In genomic region chrX:45851434-45851991, GRCh38 we compare ENCODE assay signal across 1 cellular context.
TF ChIP-seq lines count a peak whose summit lies in the region.

No MANE protein-coding gene starts in this region.

TF ChIP-seq in HepG2, 621 proteins besides CTCF, POLR2A, EP300 and RAD21 (continued from another document):
- 0 out of 2 replicates have a peak, but pooled peaks have one; percentile 26 for TF ChIP-seq ZNF574 (CRISPR knock-in tag; IDR thresholded peaks at IDR 0.05)
- TF ChIP-seq ZNF687 (CRISPR knock-in tag; IDR thresholded peaks at IDR 0.05): peak; percentile 45
- 0 out of 2 replicates have a peak, but pooled peaks have one; percentile 30 for TF ChIP-seq NR2C2 (CRISPR knock-in tag; IDR thresholded peaks at IDR 0.05; ENCODE audit: borderline replicate concordance)
- TF ChIP-seq RBFOX2 (IDR thresholded peaks at IDR 0.05; ENCODE audit: low read depth, low read length): peak; percentile 66
- no peak for TF ChIP-seq SRSF1 (optimal IDR thresholded peaks at IDR 0.05; ENCODE audit: low read depth, low read length)
- peak; percentile 29; the same call in 1 of the 2 replicates for TF ChIP-seq POLR2G (IDR thresholded peaks at IDR 0.05; ENCODE audit: low read depth, low read length)
- peak; percentile 60 for TF ChIP-seq PATZ1 (CRISPR knock-in tag; IDR thresholded peaks at IDR 0.05)
- TF ChIP-seq KDM2A (CRISPR knock-in tag; IDR thresholded peaks at IDR 0.05; ENCODE audit: borderline replicate concordance, low read depth): 0 out of 2 replicates have a peak, but pooled peaks have one; percentile 21
- TF ChIP-seq SAP130 (CRISPR knock-in tag; IDR thresholded peaks at IDR 0.05; ENCODE audit: low read depth): peak; percentile 29; the same call in 1 of the 2 replicates
- 0 out of 2 replicates have a peak, but pooled peaks have one; percentile 62 for TF ChIP-seq HNRNPL (IDR thresholded peaks at IDR 0.05; ENCODE audit: low read depth, low read length)
- TF ChIP-seq SP5 (CRISPR knock-in tag; IDR thresholded peaks at IDR 0.05; ENCODE audit: borderline replicate concordance, low read depth): peak; percentile 15; the same call in 1 of the 2 replicates
- peak; percentile 68 for TF ChIP-seq MYC (CRISPR knock-in tag; IDR thresholded peaks at IDR 0.05; ENCODE audit: borderline replicate concordance)
- TF ChIP-seq MED13 (CRISPR knock-in tag; IDR thresholded peaks at IDR 0.05): peak; percentile 40; the same call in 1 of the 2 replicates
- TF ChIP-seq THRA (CRISPR knock-in tag; IDR thresholded peaks at IDR 0.05; ENCODE audit: borderline replicate concordance): no peak
- peak; percentile 13; the same call in 1 of the 2 replicates for TF ChIP-seq GATAD2A (CRISPR knock-in tag; IDR thresholded peaks at IDR 0.05)
- TF ChIP-seq POLR2AphosphoS2 (IDR thresholded peaks at IDR 0.05; ENCODE audit: low read depth, low read length): no peak
- peak; percentile 71 for TF ChIP-seq GABPB1 (CRISPR knock-in tag; IDR thresholded peaks at IDR 0.05)
- peak; percentile 46; the same call in 1 of the 2 replicates for TF ChIP-seq YEATS4 (CRISPR knock-in tag; IDR thresholded peaks at IDR 0.05; ENCODE audit: borderline replicate concordance)
- 0 out of 2 replicates have a peak, but pooled peaks have one; percentile 23 for TF ChIP-seq ZFX (CRISPR knock-in tag; IDR thresholded peaks at IDR 0.05; ENCODE audit: low read depth)
- no peak for TF ChIP-seq ZNF772 (CRISPR knock-in tag; IDR thresholded peaks at IDR 0.05)
- peak; percentile 72 for TF ChIP-seq MAX (IDR thresholded peaks at IDR 0.05)
- TF ChIP-seq ZNF800 (CRISPR knock-in tag; IDR thresholded peaks at IDR 0.05): 0 out of 2 replicates have a peak, but pooled peaks have one; percentile 20
- no peak for TF ChIP-seq GLMP (CRISPR knock-in tag; IDR thresholded peaks at IDR 0.05; ENCODE audit: borderline replicate concordance)
- peak; percentile 51; the same call in 1 of the 2 replicates for TF ChIP-seq TFDP1 (CRISPR knock-in tag; IDR thresholded peaks at IDR 0.05; ENCODE audit: borderline replicate concordance)
- TF ChIP-seq ZNF281 (CRISPR knock-in tag; IDR thresholded peaks at IDR 0.05; ENCODE audit: borderline replicate concordance): peak; percentile 70
TF ChIP-seq in HepG2: peak in this region for 21.
